1 cellular context compared by ENCODE assay signal in the genomic region with DNA sequence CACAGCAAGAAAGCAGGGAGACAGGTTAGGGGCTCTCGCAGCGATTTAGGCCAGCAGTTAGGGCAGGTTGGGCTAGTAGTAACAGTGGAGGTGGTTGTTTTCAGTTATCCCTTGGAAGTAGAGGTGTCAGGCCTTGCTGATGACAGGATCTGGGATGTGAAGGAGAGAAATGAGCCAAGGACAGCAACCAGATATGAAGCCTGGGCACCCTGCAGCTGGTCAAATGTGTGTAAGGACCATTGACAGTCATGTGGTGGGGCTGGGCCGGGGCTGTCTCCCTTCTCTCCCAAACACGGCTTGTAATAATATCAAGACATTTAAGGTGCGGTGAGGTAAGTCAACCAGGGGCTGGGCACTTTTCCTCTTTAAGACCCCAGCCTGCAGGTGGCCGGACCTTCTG.
TF ChIP-seq lines count a peak whose summit lies in the region.

No MANE protein-coding gene starts in this region.

TF ChIP-seq in IMR-90, 13 proteins besides CTCF, POLR2A, EP300 and RAD21:
- no peak for TF ChIP-seq MXI1 (IDR thresholded peaks at IDR 0.05; ENCODE audit: borderline replicate concordance, low read depth, low read length)
